ENCODE assay signal across 24 cellular contexts in the genomic region with DNA sequence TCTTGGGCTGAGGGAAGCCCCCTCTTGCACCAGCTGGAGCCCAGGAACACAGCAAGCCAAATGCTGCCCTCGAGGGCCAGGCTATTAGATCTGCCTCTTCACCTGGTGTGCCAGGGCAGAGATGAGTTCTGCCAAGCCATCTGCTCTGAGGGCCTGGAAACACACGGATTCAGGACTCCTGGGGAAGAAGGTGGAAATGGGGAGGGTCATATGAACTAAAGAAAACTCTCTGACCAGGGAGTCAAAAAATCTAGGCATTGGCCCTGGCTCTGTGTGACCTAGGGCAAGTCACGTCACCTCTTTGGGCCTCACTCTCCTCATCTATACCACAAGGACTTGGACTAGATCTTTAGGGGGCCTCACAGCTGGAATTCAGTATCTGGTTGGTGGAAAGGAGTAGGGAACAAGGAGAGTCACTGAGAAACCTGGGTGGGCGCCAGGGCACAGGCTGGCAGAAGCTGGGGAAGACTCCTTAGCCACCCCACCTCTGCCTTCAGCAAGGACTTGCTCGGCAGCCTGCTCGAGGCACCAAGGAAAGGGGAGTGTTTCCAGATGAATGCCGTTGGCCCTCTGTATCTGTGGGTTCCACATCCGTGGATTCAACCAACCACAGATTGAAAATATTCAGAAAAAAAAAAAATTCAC. TPM values are rescaled to one million over a fixed set of nuclear protein-coding genes. Genes with fewer than 3 reads are reported as not detected.
"Had no signal": no experiment of that assay in that cellular context is flagged by ENCODE, and none has a peak within 500 bp of the region (broad histone marks: within the 10 kb centered on the region; RNA-seq: fewer than 3 reads in every experiment).

No MANE protein-coding gene starts in this region.

- H3K27me3 Mint-ChIP-seq: activated CD8-positive, alpha-beta T cell treated with anti-CD3 and anti-CD28 coated beads for 36 hours; activated naive CD4-positive, alpha-beta T cell treated with anti-CD3 and anti-CD28 coated beads, Interleukin-2, amount 50 U/mL, for 24 hours had no signal

- H3K9me3 Mint-ChIP-seq: activated CD8-positive, alpha-beta T cell treated with anti-CD3 and anti-CD28 coated beads for 36 hours; activated naive CD4-positive, alpha-beta T cell treated with anti-CD3 and anti-CD28 coated beads, Interleukin-2, amount 50 U/mL, for 24 hours; activated naive CD8-positive, alpha-beta T cell treated with anti-CD3 and anti-CD28 coated beads, Interleukin-2, amount 50 U/mL, for 24 hours; activated T-helper 2 cell treated with anti-CD3 and anti-CD28 coated beads, Interferon-gamma antibody, Interleukin-2, Interleukin-4, amounts not matched to agents 10 μg/mL and 5 μg/mL and 100 μg/mL, durations not matched to agents 14 hours and 24 hours and 36 hours; effector memory CD8-positive, alpha-beta T cell; natural killer cell treated with Interleukin-12 subunit alpha and Interleukin-12 subunit beta and Interleukin-15 and Interleukin-18, amount 100 ng/mL, for 72 hours; T-helper 1 cell treated with Interleukin-12 subunit alpha and Interleukin-12 subunit beta and Interleukin-4 antibody, amounts not matched to agents 30 μg/mL and 1 μg/mL, for 36 hours had no signal

- H3K36me3 Mint-ChIP-seq: activated naive CD4-positive, alpha-beta T cell treated with anti-CD3 and anti-CD28 coated beads, Interleukin-2, amount 50 U/mL, for 24 hours; natural killer cell treated with Interleukin-12 subunit alpha and Interleukin-12 subunit beta and Interleukin-15 and Interleukin-18, amount 100 ng/mL, for 72 hours had no signal

- H3K4me3 Mint-ChIP-seq: activated CD8-positive, alpha-beta T cell treated with anti-CD3 and anti-CD28 coated beads for 36 hours; activated naive CD4-positive, alpha-beta T cell treated with anti-CD3 and anti-CD28 coated beads, Interleukin-2, amount 50 U/mL, for 24 hours; activated naive CD8-positive, alpha-beta T cell treated with anti-CD3 and anti-CD28 coated beads, Interleukin-2, amount 50 U/mL, for 24 hours; effector memory CD8-positive, alpha-beta T cell; natural killer cell treated with Interleukin-12 subunit alpha and Interleukin-12 subunit beta and Interleukin-15 and Interleukin-18, amount 100 ng/mL, for 72 hours; T-helper 1 cell treated with Interleukin-12 subunit alpha and Interleukin-12 subunit beta and Interleukin-4 antibody, amounts not matched to agents 30 μg/mL and 1 μg/mL, for 36 hours had no signal

- H3K27ac Mint-ChIP-seq: activated CD8-positive, alpha-beta T cell treated with anti-CD3 and anti-CD28 coated beads for 36 hours; activated naive CD4-positive, alpha-beta T cell treated with anti-CD3 and anti-CD28 coated beads, Interleukin-2, amount 50 U/mL, for 24 hours; activated naive CD8-positive, alpha-beta T cell treated with anti-CD3 and anti-CD28 coated beads, Interleukin-2, amount 50 U/mL, for 24 hours; activated T-helper 2 cell treated with anti-CD3 and anti-CD28 coated beads, Interferon-gamma antibody, Interleukin-2, Interleukin-4, amounts not matched to agents 10 μg/mL and 5 μg/mL and 100 μg/mL, durations not matched to agents 14 hours and 24 hours and 36 hours; effector memory CD8-positive, alpha-beta T cell; natural killer cell treated with Interleukin-12 subunit alpha and Interleukin-12 subunit beta and Interleukin-15 and Interleukin-18, amount 100 ng/mL, for 72 hours; T-helper 1 cell treated with Interleukin-12 subunit alpha and Interleukin-12 subunit beta and Interleukin-4 antibody, amounts not matched to agents 30 μg/mL and 1 μg/mL, for 36 hours had no signal

- DNase-seq: activated CD4-positive, alpha-beta T cell treated with anti-CD3 and anti-CD28 coated beads, Interleukin-2, amount 50 U/mL, for 1 hour; activated CD8-positive, alpha-beta T cell treated with anti-CD3 and anti-CD28 coated beads for 36 hours; activated naive CD8-positive, alpha-beta T cell treated with anti-CD3 and anti-CD28 coated beads, Interleukin-2, amount 50 U/mL, for 24 hours; activated T-cell treated with anti-CD3 and anti-CD28 coated beads, Interleukin-2, amount 50 U/mL, for 48 hours; cortex of kidney; effector memory CD8-positive, alpha-beta T cell; erythroblast; gastrocnemius medialis; islet precursor cell; left ventricle myocardium inferior; right cardiac atrium; spleen; stimulated activated naive CD4-positive, alpha-beta T cell treated with Interleukin-2 at 50 U/mL for 16 hours had no signal

- ATAC-seq: activated CD8-positive, alpha-beta T cell treated with anti-CD3 and anti-CD28 coated beads for 36 hours; activated naive CD8-positive, alpha-beta T cell treated with anti-CD3 and anti-CD28 coated beads, Interleukin-2, amount 50 U/mL, for 24 hours; effector memory CD8-positive, alpha-beta T cell; gastrocnemius medialis; natural killer cell treated with Interleukin-12 subunit alpha and Interleukin-12 subunit beta and Interleukin-15 and Interleukin-18, amount 100 ng/mL, for 72 hours; right cardiac atrium had no signal

- H3K4me1 Mint-ChIP-seq: activated naive CD8-positive, alpha-beta T cell treated with anti-CD3 and anti-CD28 coated beads, Interleukin-2, amount 50 U/mL, for 24 hours had no signal

RNA-seq across cellular contexts. Expression of a gene that starts 1.3 kb away (rescaled TPM):
- total RNA-seq: activated CD8-positive, alpha-beta T cell treated with anti-CD3 and anti-CD28 coated beads for 36 hours; activated T-helper 2 cell treated with anti-CD3 and anti-CD28 coated beads, Interferon-gamma antibody, Interleukin-2, Interleukin-4, amounts not matched to agents 10 μg/mL and 5 μg/mL and 100 μg/mL, durations not matched to agents 14 hours and 24 hours and 36 hours; breast epithelium; gastrocnemius medialis; left ventricle myocardium inferior; lung; mononuclear cell; natural killer cell treated with Interleukin-12 subunit alpha and Interleukin-12 subunit beta and Interleukin-15 and Interleukin-18, amount 100 ng/mL, for 72 hours; osteoblast; right cardiac atrium; spleen; temporal lobe; tibial nerve; ureter had no signal

RNA-seq across cellular contexts. Expression of a gene that starts 17.0 kb away (rescaled TPM):
- total RNA-seq: activated CD8-positive, alpha-beta T cell treated with anti-CD3 and anti-CD28 coated beads for 36 hours; activated T-helper 2 cell treated with anti-CD3 and anti-CD28 coated beads, Interferon-gamma antibody, Interleukin-2, Interleukin-4, amounts not matched to agents 10 μg/mL and 5 μg/mL and 100 μg/mL, durations not matched to agents 14 hours and 24 hours and 36 hours; mononuclear cell; natural killer cell treated with Interleukin-12 subunit alpha and Interleukin-12 subunit beta and Interleukin-15 and Interleukin-18, amount 100 ng/mL, for 72 hours had no signal
